11 cellular contexts compared by ENCODE assay signal in the genomic region with DNA sequence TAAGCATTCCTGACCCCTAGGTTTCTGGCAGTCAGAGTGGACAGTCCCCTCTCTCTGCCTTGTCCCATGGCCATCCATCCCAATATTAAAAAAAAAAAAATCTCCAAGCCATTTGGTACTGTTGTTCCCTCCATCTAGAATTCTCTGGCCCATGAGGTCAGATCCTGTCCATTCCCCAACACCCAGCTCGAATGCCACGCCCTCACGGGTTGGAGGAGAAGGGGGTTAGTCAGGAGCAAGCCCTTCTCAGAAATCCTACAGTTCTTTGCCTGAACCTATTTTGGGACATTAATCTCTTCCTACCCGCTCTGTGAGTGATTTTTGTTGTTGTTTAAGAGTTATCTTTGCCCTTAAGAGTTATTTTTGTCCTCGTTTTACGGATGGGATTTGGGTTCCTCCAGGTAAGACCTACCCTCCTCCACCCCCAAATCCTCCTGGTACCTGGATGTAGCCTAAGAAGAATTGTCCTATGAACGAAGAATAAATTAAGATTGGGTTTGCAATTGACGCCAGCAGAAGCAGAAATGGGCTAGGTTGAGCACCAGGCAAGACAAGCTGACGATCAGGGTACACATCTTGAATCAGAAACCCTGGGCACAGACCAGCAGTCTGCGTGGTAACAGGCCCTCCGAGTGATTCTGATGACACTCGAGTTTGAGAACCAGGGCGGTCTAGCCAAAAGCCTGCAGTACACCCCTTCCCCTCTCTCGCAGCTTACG. TPM values are rescaled to one million over a fixed set of nuclear protein-coding genes. Genes with fewer than 3 reads are reported as not detected.
DNase-seq lines count a peak whose midpoint lies in the region; ATAC-seq and TF ChIP-seq lines count a peak whose summit lies in the region.
"Had no signal": no experiment of that assay in that cellular context is flagged by ENCODE, and none has a peak within 500 bp of the region (broad histone marks: within the 10 kb centered on the region; RNA-seq: fewer than 3 reads in every experiment).

No MANE protein-coding gene starts in this region.

- H3K4me1 Mint-ChIP-seq in CD4-positive, alpha-beta memory T cell, result peaks cover 8 to 22% (median 11%) of the 10 kb centered on the region in 4 donors
- peaks cover 12% of the 10 kb centered on the region for H3K4me1 Mint-ChIP-seq in T-helper 17 cell

- H3K27me3 Mint-ChIP-seq in CD4-positive, alpha-beta memory T cell, result peaks cover 22 to 39% of the 10 kb centered on the region in 2 donors
- peaks cover 58% of the 10 kb centered on the region for H3K27me3 Mint-ChIP-seq in T-helper 17 cell

- intact Hi-C loops in CD4-positive, alpha-beta memory T cell (cut with micrococcal nuclease), result no loop called here
- intact Hi-C loops in esophagus squamous epithelium (cut with DNase I) (loop anchor here (10.0 kb wide), 2 partner anchors 124 to 414 kb away; a partner anchor contains a TSS), body of pancreas (cut with DNase I) (no loop called here)

- H3K27ac ChIP-seq in CD4-positive, alpha-beta memory T cell (ENCODE audit: low read depth, low read length), result no peak overlapping the region
- H3K27ac ChIP-seq in esophagus squamous epithelium (no peak overlapping the region), parathyroid adenoma (no peak overlapping the region), gastroesophageal sphincter (no peak overlapping the region), body of pancreas (no peak overlapping the region)
- H3K27ac ChIP-seq: uterus had no signal

- no peak for TF ChIP-seq POLR2A in esophagus squamous epithelium (IDR thresholded peaks at IDR 0.05)
- TF ChIP-seq POLR2A in gastroesophageal sphincter (IDR thresholded peaks at IDR 0.05), result no peak
- TF ChIP-seq POLR2A in body of pancreas (IDR thresholded peaks at IDR 0.05), result no peak

- H3K9me3 ChIP-seq in CD4-positive, alpha-beta memory T cell (ENCODE audit: control insufficient read depth in 1 of 2, low read length in 2 of 2), result no peaks in the 10 kb centered on the region
- H3K9me3 ChIP-seq in T-helper 17 cell (ENCODE audit: control insufficient read depth, low read length, poor library complexity, severe bottlenecking) (no peaks in the 10 kb centered on the region), esophagus squamous epithelium (no peaks in the 10 kb centered on the region), parathyroid adenoma (ENCODE audit: control insufficient read depth, low read length) (no peaks in the 10 kb centered on the region), gastroesophageal sphincter (peaks cover 0 to 7% (median 0%) of the 10 kb centered on the region in 3 donors), body of pancreas (no peaks in the 10 kb centered on the region)
- H3K9me3 ChIP-seq: uterus had no signal

- no peaks in the 10 kb centered on the region for H3K36me3 Mint-ChIP-seq in CD4-positive, alpha-beta memory T cell
- H3K36me3 Mint-ChIP-seq in T-helper 17 cell (ENCODE audit: low read depth), result peaks cover 4% of the 10 kb centered on the region

- CTCF ChIA-PET in CD4-positive, alpha-beta memory T cell (lab: Charles Lee; ENCODE audit: partially characterized antibody), result no interaction called here

- no peak for DNase-seq in CD4-positive, alpha-beta memory T cell
- DNase-seq in T-helper 17 cell, result no peak
- DNase-seq in esophagus squamous epithelium (lab: John Stamatoyannopoulos, UW), result no peak
- no peak for DNase-seq in body of pancreas
- DNase-seq: NCI-H524 treated with DMSO at 0.1 percent for 48 hours, uterus had no signal

- peak overlapping the region; percentile 25 to 72 (median 66) for H3K4me3 Mint-ChIP-seq in CD4-positive, alpha-beta memory T cell
- H3K4me3 Mint-ChIP-seq in T-helper 17 cell, result peak overlapping the region; percentile 49

- H3K27me3 ChIP-seq in CD4-positive, alpha-beta memory T cell (ENCODE audit: insufficient read depth, low read length), result peaks cover 14% of the 10 kb centered on the region
- H3K27me3 ChIP-seq in esophagus squamous epithelium (peaks cover 0 to 38% (median 0%) of the 10 kb centered on the region in 4 donors), parathyroid adenoma (ENCODE audit: control insufficient read depth, insufficient read depth, low read length) (no peaks in the 10 kb centered on the region), gastroesophageal sphincter (peaks cover 31% of the 10 kb centered on the region), body of pancreas (peaks cover 0 to 5% of the 10 kb centered on the region in 2 donors)
- H3K27me3 ChIP-seq: uterus had no signal

- no peaks in the 10 kb centered on the region for H3K36me3 ChIP-seq in CD4-positive, alpha-beta memory T cell (ENCODE audit: insufficient read depth, low read length)
- no peaks in the 10 kb centered on the region for H3K36me3 ChIP-seq in esophagus squamous epithelium
- H3K36me3 ChIP-seq in parathyroid adenoma (ENCODE audit: control insufficient read depth, insufficient read depth, low read length), result no peaks in the 10 kb centered on the region
- H3K36me3 ChIP-seq in gastroesophageal sphincter, result no peaks in the 10 kb centered on the region
- no peaks in the 10 kb centered on the region for H3K36me3 ChIP-seq in body of pancreas (replicated peaks in 1 of 2; ENCODE audit: insufficient read depth in 1 of 2, low read depth in 2 of 2)
- H3K36me3 ChIP-seq: uterus had no signal

- no peak overlapping the region for H3K9ac ChIP-seq in parathyroid adenoma

- 64 to 76% methylated on average over 7 to 15 of the region's 15 CpGs for WGBS in esophagus squamous epithelium, 2 donors
- WGBS in gastroesophageal sphincter (ENCODE audit: low coverage in 1 of 2), 2 donors, result 50 to 55% methylated on average over 9 of the region's 15 CpGs
- WGBS in body of pancreas, 2 donors, result 56 to 71% methylated on average over 15 of the region's 15 CpGs

- no peak overlapping the region for H3K4me2 ChIP-seq in parathyroid adenoma (ENCODE audit: low read length)

- H3K9me3 Mint-ChIP-seq in CD4-positive, alpha-beta memory T cell, result peaks cover 0 to 8% (median 0%) of the 10 kb centered on the region in 8 donors

- TF ChIP-seq CTCF in esophagus squamous epithelium (IDR thresholded peaks at IDR 0.05), result no peak
- TF ChIP-seq CTCF in parathyroid adenoma (IDR thresholded peaks at IDR 0.05), result no peak
- no peak for TF ChIP-seq CTCF in gastroesophageal sphincter (IDR thresholded peaks at IDR 0.05)
- no peak for TF ChIP-seq CTCF in body of pancreas (IDR thresholded peaks at IDR 0.05)

- peak overlapping the region; percentile 42 for H2AFZ ChIP-seq in parathyroid adenoma

- no peak for ATAC-seq in T-helper 17 cell
- ATAC-seq in GM19463 (IDR thresholded peaks at IDR 0.05; ENCODE audit: unreplicated experiment), result no peak
- ATAC-seq in gastroesophageal sphincter, result no peak
- no peak for ATAC-seq in GM21526 (IDR thresholded peaks at IDR 0.05; ENCODE audit: low FRiP score, unreplicated experiment)
- no peak for ATAC-seq in body of pancreas

- H3K4me3 ChIP-seq in CD4-positive, alpha-beta memory T cell (ENCODE audit: low read length in 2 of 2), result no peak overlapping the region
- H3K4me3 ChIP-seq in esophagus squamous epithelium (peak overlapping the region; percentile 40 to 71 (median 52)), parathyroid adenoma (ENCODE audit: low read depth, low read length) (no peak overlapping the region), gastroesophageal sphincter (peak overlapping the region in 1 of 2 donors; percentile 63), body of pancreas (no peak overlapping the region)

- TF ChIP-seq EP300 in gastroesophageal sphincter (IDR thresholded peaks at IDR 0.05), result no peak

- no peak overlapping the region for H3K27ac Mint-ChIP-seq in CD4-positive, alpha-beta memory T cell
- H3K27ac Mint-ChIP-seq in T-helper 17 cell, result no peak overlapping the region

- POLR2A ChIA-PET in CD4-positive, alpha-beta memory T cell (lab: Charles Lee; ENCODE audit: partially characterized antibody), result no interaction called here

- no peaks in the 10 kb centered on the region for H3K79me2 ChIP-seq in parathyroid adenoma

- peaks cover 4% of the 10 kb centered on the region for H3K4me1 ChIP-seq in CD4-positive, alpha-beta memory T cell (ENCODE audit: insufficient read depth, low read length)
- H3K4me1 ChIP-seq in esophagus squamous epithelium, result peaks cover 5 to 16% (median 8%) of the 10 kb centered on the region in 3 donors
- no peaks in the 10 kb centered on the region for H3K4me1 ChIP-seq in parathyroid adenoma
- H3K4me1 ChIP-seq in gastroesophageal sphincter, result peaks cover 0 to 15% (median 6%) of the 10 kb centered on the region in 3 donors
- H3K4me1 ChIP-seq in body of pancreas, result peaks cover 10% of the 10 kb centered on the region
- H3K4me1 ChIP-seq: uterus had no signal

RNA-seq across cellular contexts. Expression of a gene that starts 1.0 kb away (rescaled TPM):
- total RNA-seq in CD4-positive, alpha-beta memory T cell, result under 1 TPM; 0.67 TPM
- polyA plus RNA-seq in CD4-positive, alpha-beta memory T cell, result under 1 TPM; 0.24 to 0.59 TPM
- total RNA-seq in T-helper 17 cell (not detected), esophagus squamous epithelium (under 1 TPM in 1 of 4 donors, not detected in 3; 0.76 TPM), gastroesophageal sphincter (under 1 TPM in 3 of 4 donors, not detected in 1; 0.16 to 0.89 (median 0.67) TPM), body of pancreas (not detected)
- total RNA-seq: pulmonary artery endothelial cell had no signal

RNA-seq across cellular contexts. Expression of a gene that starts 30.0 kb away (rescaled TPM):
- not detected for total RNA-seq in CD4-positive, alpha-beta memory T cell
- polyA plus RNA-seq in CD4-positive, alpha-beta memory T cell, result not detected
- not detected for total RNA-seq in T-helper 17 cell
- total RNA-seq in esophagus squamous epithelium, result 100 to 1,000 TPM in 1 of 4 donors, 10 to 100 TPM in 1, 1 to 10 TPM in 2; 2.2 to 104 (median 13.3) TPM
- 10 to 100 TPM; 12.3 to 36.5 (median 21.2) TPM for total RNA-seq in gastroesophageal sphincter
- total RNA-seq in body of pancreas, result 10 to 100 TPM; 11.9 to 12.5 TPM
- total RNA-seq: pulmonary artery endothelial cell had no signal

Comparison
In these comparisons a context has a peak if more than half of its experiments do, and no peak if none do; other contexts are left out.
1. H3K4me3 ChIP-seq: peak in esophagus squamous epithelium (4 of 4); none in CD4-positive, alpha-beta memory T cell (0 of 2), parathyroid adenoma (single experiment) and body of pancreas (0 of 2).